22 cellular contexts compared by ENCODE assay signal in the genomic region with DNA sequence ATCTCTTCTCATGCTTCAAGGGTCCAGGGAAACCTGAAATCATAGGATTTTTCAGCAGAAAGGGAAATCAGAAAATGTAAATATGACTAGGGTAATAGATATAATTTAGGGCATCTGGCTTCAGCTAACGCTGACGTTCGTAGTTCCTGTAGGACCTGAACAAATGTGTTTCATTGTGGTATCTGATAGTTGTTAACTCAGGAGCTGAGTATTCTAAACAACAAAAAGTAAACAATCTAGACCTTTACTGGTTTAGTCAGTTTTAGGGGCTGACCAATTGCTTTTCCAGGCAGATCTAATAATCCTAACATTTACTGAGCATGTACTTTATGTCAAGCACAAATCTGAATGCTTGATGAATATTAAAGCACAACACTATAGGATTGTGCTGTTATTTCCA.
DNase-seq lines count a peak whose midpoint lies in the region; ATAC-seq, FAIRE-seq and TF ChIP-seq lines count a peak whose summit lies in the region.
"Had no signal": no experiment of that assay in that cellular context is flagged by ENCODE, and none has a peak within 500 bp of the region (broad histone marks: within the 10 kb centered on the region; RNA-seq: fewer than 3 reads in every experiment).

No MANE protein-coding gene starts in this region.

- no peak for TF ChIP-seq CTCF in heart right ventricle (IDR thresholded peaks at IDR 0.05)
- TF ChIP-seq CTCF in body of pancreas (IDR thresholded peaks at IDR 0.05): no peak
- no peak for TF ChIP-seq CTCF in pancreas (IDR thresholded peaks at IDR 0.05)

- no peak for TF ChIP-seq POLR2A in body of pancreas (IDR thresholded peaks at IDR 0.05)

- H3K36me3 ChIP-seq in heart right ventricle (peaks cover 0 to 60% (median 3%) of the 10 kb centered on the region in 9 donors), body of pancreas (replicated peaks in 1 of 2; ENCODE audit: insufficient read depth in 1 of 2, low read depth in 2 of 2) (no peaks in the 10 kb centered on the region), pancreas (no peaks in the 10 kb centered on the region)

- no peak overlapping the region for H3K4me3 ChIP-seq in heart right ventricle
- H3K4me3 ChIP-seq in body of pancreas: no peak overlapping the region
- H3K4me3 ChIP-seq in pancreas: no peak overlapping the region
- H3K4me3 ChIP-seq: BLaER1 treated with 17β-estradiol and CSF1 and Interleukin-3, amounts not matched to agents 10 nM and 100 nM; PC-9; SJSA1 had no signal

- ATAC-seq in heart right ventricle (peak in 3 of 8 donors; percentile 9 to 18 (median 15)), left ventricle myocardium superior (no peak), body of pancreas (peak; percentile 26), pancreas (peak; percentile 23 to 48 (median 40)), T-helper 17 cell (no peak), HG02610 (IDR thresholded peaks at IDR 0.05; ENCODE audit: unreplicated experiment) (no peak)

- H3K4me1 Mint-ChIP-seq in T-helper 17 cell: no peaks in the 10 kb centered on the region

- peaks cover 0 to 28% (median 19%) of the 10 kb centered on the region in 9 donors for H3K4me1 ChIP-seq in heart right ventricle
- H3K4me1 ChIP-seq in body of pancreas: peaks cover 19% of the 10 kb centered on the region
- H3K4me1 ChIP-seq in pancreas: peaks cover 0 to 13% (median 9%) of the 10 kb centered on the region in 3 donors
- H3K4me1 ChIP-seq: SJSA1 had no signal

- no peaks in the 10 kb centered on the region for H3K27me3 ChIP-seq in heart right ventricle
- no peaks in the 10 kb centered on the region for H3K27me3 ChIP-seq in body of pancreas
- H3K27me3 ChIP-seq in pancreas: no peaks in the 10 kb centered on the region
- H3K27me3 ChIP-seq: BLaER1 treated with 17β-estradiol and CSF1 and Interleukin-3, amounts not matched to agents 10 nM and 100 nM; SJSA1 had no signal

- peaks cover 4% of the 10 kb centered on the region for H3K36me3 Mint-ChIP-seq in T-helper 17 cell (ENCODE audit: low read depth)

- H3K9me3 ChIP-seq in heart right ventricle: no peaks in the 10 kb centered on the region
- no peaks in the 10 kb centered on the region for H3K9me3 ChIP-seq in body of pancreas
- H3K9me3 ChIP-seq in pancreas: no peaks in the 10 kb centered on the region
- H3K9me3 ChIP-seq in T-helper 17 cell (ENCODE audit: control insufficient read depth, low read length, poor library complexity, severe bottlenecking): no peaks in the 10 kb centered on the region
- H3K9me3 ChIP-seq: BLaER1 treated with 17β-estradiol and CSF1 and Interleukin-3, amounts not matched to agents 10 nM and 100 nM; SJSA1 had no signal

- DNase-seq in heart right ventricle (no peak), left ventricle myocardium superior (no peak), body of pancreas (no peak), pancreas (no peak), T-helper 17 cell (no peak), anterior cingulate cortex (lab: John Stamatoyannopoulos, UW) (no peak)
- DNase-seq: AML-193; CD4-positive, alpha-beta T cell; COR-L47; Karpas-422; NCI-H1092 treated with DMSO at 0.1 percent for 48 hours; NCI-H1436; NCI-H187; NCI-H2081 treated with DMSO at 0.1 percent for 48 hours; NCI-H774; PC-9 had no signal

- peak overlapping the region in 8 of 10 donors; percentile 49 to 64 (median 58) for H3K27ac ChIP-seq in heart right ventricle
- peak overlapping the region; percentile 48 to 79 (median 60) for H3K27ac ChIP-seq in body of pancreas
- peak overlapping the region; percentile 27 to 64 (median 59) for H3K27ac ChIP-seq in pancreas
- H3K27ac ChIP-seq: BLaER1 treated with 17β-estradiol and CSF1 and Interleukin-3, amounts not matched to agents 10 nM and 100 nM; PC-9; SJSA1 had no signal

- WGBS in heart right ventricle, 2 donors: 50 to 64% methylated on average over 3 of the region's 3 CpGs
- WGBS in body of pancreas, 2 donors: 14 to 34% methylated on average over 3 of the region's 3 CpGs
- WGBS in pancreas, 2 donors: 16 to 18% methylated on average over 3 of the region's 3 CpGs

- H3K27me3 Mint-ChIP-seq in T-helper 17 cell: no peaks in the 10 kb centered on the region
- H3K27me3 Mint-ChIP-seq: CD4-positive, alpha-beta T cell had no signal

- H3K4me3 Mint-ChIP-seq in T-helper 17 cell: no peak overlapping the region
- H3K4me3 Mint-ChIP-seq: CD4-positive, alpha-beta T cell had no signal

- no peak for FAIRE-seq in pancreas (lab: Jason Lieb, UNC)
- FAIRE-seq: A204.1, G401.6, H54 had no signal

- intact Hi-C loops in heart right ventricle (cut with DNase I): loop anchor here in 3 of 10 donors (10.0 kb wide), 2 partner anchors 112 to 172 kb away; a partner anchor contains a TSS
- intact Hi-C loops in left ventricle myocardium superior (cut with micrococcal nuclease): no loop called here
- intact Hi-C loops in body of pancreas (cut with DNase I): no loop called here
- intact Hi-C loops in pancreas (cut with DNase I): no loop called here

- H3K27ac Mint-ChIP-seq in T-helper 17 cell: no peak overlapping the region
- H3K27ac Mint-ChIP-seq: CD4-positive, alpha-beta T cell had no signal

Comparison
In these comparisons a context has a peak if more than half of its experiments do, and no peak if none do; other contexts are left out.
1. ATAC-seq: peak in body of pancreas (single experiment) and pancreas (4 of 4); none in left ventricle myocardium superior (single experiment), T-helper 17 cell (single experiment) and HG02610 (single experiment).
2. Peak in every context shown above with its lines, with median percentiles within 50 percentile points of each other: H3K27ac ChIP-seq.